Comparison of ENCODE assay signal across 1 cellular context in genomic region chr1:23424171-23424959, GRCh38.
A peak's percentile ranks its signal among the peaks of the same experiment; 100 is the strongest.
TF ChIP-seq lines count a peak whose summit lies in the region.

TSS of gene TCEA3 (minus strand) at chr1:23424748. CDS start at chr1:23424633, 115 bp downstream.

TF ChIP-seq in HepG2, 621 proteins besides CTCF, POLR2A, EP300 and RAD21 (continued from another document and continues in another):
- no peak for TF ChIP-seq MLXIP (CRISPR knock-in tag; IDR thresholded peaks at IDR 0.05; ENCODE audit: borderline replicate concordance)
- peak; percentile 52; the same call in 1 of the 2 replicates for TF ChIP-seq ZNF740 (CRISPR knock-in tag; IDR thresholded peaks at IDR 0.05)
- TF ChIP-seq ZNF331 (CRISPR knock-in tag; IDR thresholded peaks at IDR 0.05), result no peak; the same call in 1 of the 2 replicates
- TF ChIP-seq ZFP90 (CRISPR knock-in tag; IDR thresholded peaks at IDR 0.05; ENCODE audit: borderline replicate concordance), result no peak
- TF ChIP-seq ZNF33A (CRISPR knock-in tag; IDR thresholded peaks at IDR 0.05; ENCODE audit: borderline replicate concordance), result no peak
- TF ChIP-seq KDM5A (IDR thresholded peaks at IDR 0.05; ENCODE audit: borderline replicate concordance, low read length), result no peak
- TF ChIP-seq NFATC3 (CRISPR knock-in tag; IDR thresholded peaks at IDR 0.05), result no peak
- TF ChIP-seq NR0B2 (CRISPR knock-in tag; IDR thresholded peaks at IDR 0.05), result no peak
- TF ChIP-seq PHF20 (CRISPR knock-in tag; IDR thresholded peaks at IDR 0.05), result no peak
- TF ChIP-seq ETV6 (CRISPR knock-in tag; conservative IDR thresholded peaks at IDR 0.05), result no peak
- no peak; the same call in 1 of the 2 replicates for TF ChIP-seq ZNF101 (CRISPR knock-in tag; IDR thresholded peaks at IDR 0.05; ENCODE audit: borderline replicate concordance, low read depth)
- TF ChIP-seq MBNL3 (CRISPR knock-in tag; conservative IDR thresholded peaks at IDR 0.05), result no peak
- TF ChIP-seq ZNF382 (CRISPR knock-in tag; IDR thresholded peaks at IDR 0.05; ENCODE audit: borderline replicate concordance), result no peak
- TF ChIP-seq BATF2 (CRISPR knock-in tag; IDR thresholded peaks at IDR 0.05), result no peak
- TF ChIP-seq ZNF570 (CRISPR knock-in tag; IDR thresholded peaks at IDR 0.05; ENCODE audit: borderline replicate concordance), result no peak
- no peak for TF ChIP-seq ZNF674 (CRISPR knock-in tag; IDR thresholded peaks at IDR 0.05; ENCODE audit: low read depth)
- peak; percentile 65 for TF ChIP-seq HIVEP1 (CRISPR knock-in tag; IDR thresholded peaks at IDR 0.05)
- peak; percentile 31 for TF ChIP-seq RXRB (CRISPR knock-in tag; IDR thresholded peaks at IDR 0.05; ENCODE audit: borderline replicate concordance)
- no peak for TF ChIP-seq HCFC1 (IDR thresholded peaks at IDR 0.05; ENCODE audit: low read depth, low read length)
- TF ChIP-seq SP4 (CRISPR knock-in tag; IDR thresholded peaks at IDR 0.05), result no peak
- no peak for TF ChIP-seq ATF1 (CRISPR knock-in tag; IDR thresholded peaks at IDR 0.05)
- peak; percentile 64; the same call in 1 of the 2 replicates for TF ChIP-seq DZIP1 (CRISPR knock-in tag; IDR thresholded peaks at IDR 0.05)
- no peak for TF ChIP-seq PPARG (CRISPR knock-in tag; conservative IDR thresholded peaks at IDR 0.05)
- no peak for TF ChIP-seq MAFG (CRISPR knock-in tag; IDR thresholded peaks at IDR 0.05)
- no peak for TF ChIP-seq ZNF598 (CRISPR knock-in tag; IDR thresholded peaks at IDR 0.05; ENCODE audit: borderline replicate concordance)
- no peak for TF ChIP-seq ZFP36L2 (CRISPR knock-in tag; IDR thresholded peaks at IDR 0.05)
- no peak for TF ChIP-seq ZNF883 (CRISPR knock-in tag; IDR thresholded peaks at IDR 0.05; ENCODE audit: not compliant biosample characterization)
- no peak for TF ChIP-seq HMG20A (CRISPR knock-in tag; IDR thresholded peaks at IDR 0.05; ENCODE audit: borderline replicate concordance)
- TF ChIP-seq ZNF329 (CRISPR knock-in tag; IDR thresholded peaks at IDR 0.05; ENCODE audit: low read depth), result no peak
- peak; percentile 42; the same call in 1 of the 2 replicates for TF ChIP-seq SRY (CRISPR knock-in tag; IDR thresholded peaks at IDR 0.05)
- no peak for TF ChIP-seq NR1H2 (CRISPR knock-in tag; IDR thresholded peaks at IDR 0.05; ENCODE audit: borderline replicate concordance, low read depth)
- no peak for TF ChIP-seq NFKB2 (CRISPR knock-in tag; IDR thresholded peaks at IDR 0.05; ENCODE audit: borderline replicate concordance)
- no peak for TF ChIP-seq ZNF337 (CRISPR knock-in tag; IDR thresholded peaks at IDR 0.05; ENCODE audit: borderline replicate concordance, low read depth)
- no peak for TF ChIP-seq ZNF407 (CRISPR knock-in tag; IDR thresholded peaks at IDR 0.05; ENCODE audit: not compliant biosample characterization)
- no peak for TF ChIP-seq ZNF839 (CRISPR knock-in tag; IDR thresholded peaks at IDR 0.05; ENCODE audit: borderline replicate concordance)
- 0 out of 2 replicates have a peak, but pooled peaks have one; percentile 3 for TF ChIP-seq ZNF256 (CRISPR knock-in tag; conservative IDR thresholded peaks at IDR 0.05)
- no peak for TF ChIP-seq ZC3H4 (CRISPR knock-in tag; IDR thresholded peaks at IDR 0.05; ENCODE audit: borderline replicate concordance)
- TF ChIP-seq ZNF383 (CRISPR knock-in tag; IDR thresholded peaks at IDR 0.05; ENCODE audit: borderline replicate concordance), result no peak
- TF ChIP-seq NFIC (IDR thresholded peaks at IDR 0.05; ENCODE audit: low read length), result no peak
- 0 out of 2 replicates have a peak, but pooled peaks have one; percentile 30 for TF ChIP-seq GATAD2A (CRISPR knock-in tag; IDR thresholded peaks at IDR 0.05)
- no peak; the same call in 1 of the 2 replicates for TF ChIP-seq MAX (IDR thresholded peaks at IDR 0.05)
- TF ChIP-seq ZNF660 (CRISPR knock-in tag; IDR thresholded peaks at IDR 0.05; ENCODE audit: borderline replicate concordance, low read depth), result no peak
- TF ChIP-seq RERE (CRISPR knock-in tag; IDR thresholded peaks at IDR 0.05; ENCODE audit: low read depth), result no peak
- TF ChIP-seq MYC (CRISPR knock-in tag; IDR thresholded peaks at IDR 0.05; ENCODE audit: borderline replicate concordance), result peak; percentile 80
